In genomic region chr2:61233581-61233980, GRCh38 we compare ENCODE assay signal across 26 cellular contexts.
DNase-seq lines count a peak whose midpoint lies in the region; ATAC-seq and TF ChIP-seq lines count a peak whose summit lies in the region.
"Had no signal": no experiment of that assay in that cellular context is flagged by ENCODE, and none has a peak within 500 bp of the region (broad histone marks: within the 10 kb centered on the region; RNA-seq: fewer than 3 reads in every experiment).

No MANE protein-coding gene starts in this region.

- TF ChIP-seq CTCF in uterus (IDR thresholded peaks at IDR 0.05) = no peak

- no peak overlapping the region for H3K4me3 ChIP-seq in uterus
- H3K4me3 ChIP-seq: gastrocnemius medialis, psoas muscle, sigmoid colon had no signal

- CTCF ChIA-PET in activated naive CD4-positive, alpha-beta T cell treated with anti-CD3 and anti-CD28 coated beads, Interleukin-2, amount 10 ng/mL, durations not matched to agents 7 days and 5 days (lab: Charles Lee) = no interaction called here

- no peak for TF ChIP-seq POLR2A in uterus (IDR thresholded peaks at IDR 0.05)

- intact Hi-C loops in activated T-helper 1 cell treated with anti-CD3 and anti-CD28 coated beads, Interleukin-12 subunit alpha, Interleukin-12 subunit beta, Interleukin-2, Interleukin-4 antibody, amounts not matched to agents 30 ng/mL and 10 ng/mL and 1 ng/mL, durations not matched to agents 14 hours and 24 hours and 36 hours (cut with micrococcal nuclease) = no loop called here
- intact Hi-C loops in uterus (cut with DNase I; ENCODE audit: low total_unique reads) = no loop called here

- H3K27ac ChIP-seq in uterus = no peak overlapping the region
- H3K27ac ChIP-seq: C4-2B, gastrocnemius medialis, psoas muscle, sigmoid colon had no signal

- no peaks in the 10 kb centered on the region for H3K4me1 ChIP-seq in uterus
- H3K4me1 ChIP-seq: Caco-2, gastrocnemius medialis, psoas muscle, sigmoid colon had no signal

- no peaks in the 10 kb centered on the region for H3K9me3 ChIP-seq in uterus
- H3K9me3 ChIP-seq: Caco-2, gastrocnemius medialis, psoas muscle, sigmoid colon had no signal

- H3K9me3 Mint-ChIP-seq in activated naive CD4-positive, alpha-beta T cell treated with anti-CD3 and anti-CD28 coated beads, Interleukin-2, amount 50 U/mL, for 72 hours = no peaks in the 10 kb centered on the region
- H3K9me3 Mint-ChIP-seq in activated naive CD4-positive, alpha-beta T cell treated with anti-CD3 and anti-CD28 coated beads, Interleukin-2, amount 10 ng/mL, durations not matched to agents 7 days and 5 days = no peaks in the 10 kb centered on the region
- no peaks in the 10 kb centered on the region for H3K9me3 Mint-ChIP-seq in activated T-helper 1 cell treated with anti-CD3 and anti-CD28 coated beads, Interleukin-12 subunit alpha, Interleukin-12 subunit beta, Interleukin-2, Interleukin-4 antibody, amounts not matched to agents 30 ng/mL and 10 ng/mL and 1 ng/mL, durations not matched to agents 14 hours and 24 hours and 36 hours
- H3K9me3 Mint-ChIP-seq in stimulated activated effector memory CD8-positive, alpha-beta T cell treated with anti-CD3 and anti-CD28 coated beads, Interleukin-12 subunit alpha, Interleukin-12 subunit beta, amount 100 ng/mL, for 72 hours = no peaks in the 10 kb centered on the region
- H3K9me3 Mint-ChIP-seq: naive thymus-derived CD4-positive, alpha-beta T cell; T-helper 2 cell treated with Interferon-gamma antibody and Interleukin-4, amounts not matched to agents 5 μg/mL and 100 μg/mL, for 36 hours had no signal

- no peak overlapping the region for H3K4me3 Mint-ChIP-seq in activated naive CD4-positive, alpha-beta T cell treated with anti-CD3 and anti-CD28 coated beads, Interleukin-2, amount 10 ng/mL, durations not matched to agents 7 days and 5 days
- no peak overlapping the region for H3K4me3 Mint-ChIP-seq in activated T-helper 1 cell treated with anti-CD3 and anti-CD28 coated beads, Interleukin-12 subunit alpha, Interleukin-12 subunit beta, Interleukin-2, Interleukin-4 antibody, amounts not matched to agents 30 ng/mL and 10 ng/mL and 1 ng/mL, durations not matched to agents 14 hours and 24 hours and 36 hours
- H3K4me3 Mint-ChIP-seq in stimulated activated effector memory CD8-positive, alpha-beta T cell treated with anti-CD3 and anti-CD28 coated beads, Interleukin-12 subunit alpha, Interleukin-12 subunit beta, amount 100 ng/mL, for 72 hours = no peak overlapping the region
- H3K4me3 Mint-ChIP-seq: naive thymus-derived CD4-positive, alpha-beta T cell; T-helper 2 cell treated with Interferon-gamma antibody and Interleukin-4, amounts not matched to agents 5 μg/mL and 100 μg/mL, for 36 hours had no signal

- H3K36me3 Mint-ChIP-seq in activated naive CD4-positive, alpha-beta T cell treated with anti-CD3 and anti-CD28 coated beads, Interleukin-2, amount 50 U/mL, for 72 hours = peaks cover 5 to 23% of the 10 kb centered on the region in 2 donors
- peaks cover 42% of the 10 kb centered on the region for H3K36me3 Mint-ChIP-seq in activated naive CD4-positive, alpha-beta T cell treated with anti-CD3 and anti-CD28 coated beads, Interleukin-2, amount 10 ng/mL, durations not matched to agents 7 days and 5 days
- peaks cover 35% of the 10 kb centered on the region for H3K36me3 Mint-ChIP-seq in activated T-helper 1 cell treated with anti-CD3 and anti-CD28 coated beads, Interleukin-12 subunit alpha, Interleukin-12 subunit beta, Interleukin-2, Interleukin-4 antibody, amounts not matched to agents 30 ng/mL and 10 ng/mL and 1 ng/mL, durations not matched to agents 14 hours and 24 hours and 36 hours (ENCODE audit: low read depth)
- H3K36me3 Mint-ChIP-seq in stimulated activated effector memory CD8-positive, alpha-beta T cell treated with anti-CD3 and anti-CD28 coated beads, Interleukin-12 subunit alpha, Interleukin-12 subunit beta, amount 100 ng/mL, for 72 hours = peaks cover 94% of the 10 kb centered on the region

- DNase-seq in activated CD4-positive, CD25-positive, alpha-beta regulatory T cell treated with anti-CD3 and anti-CD28 coated beads, Interleukin-2, amount 50 U/mL, for 72 hours = no peak
- no peak for DNase-seq in activated naive CD4-positive, alpha-beta T cell treated with anti-CD3 and anti-CD28 coated beads, Interleukin-2, amount 50 U/mL, for 72 hours (ENCODE audit: low spot score in 2 of 2)
- DNase-seq in activated naive CD4-positive, alpha-beta T cell treated with anti-CD3 and anti-CD28 coated beads, Interleukin-2, amount 10 ng/mL, durations not matched to agents 7 days and 5 days = no peak
- DNase-seq in activated T-helper 1 cell treated with anti-CD3 and anti-CD28 coated beads, Interleukin-12 subunit alpha, Interleukin-12 subunit beta, Interleukin-2, Interleukin-4 antibody, amounts not matched to agents 30 ng/mL and 10 ng/mL and 1 ng/mL, durations not matched to agents 14 hours and 24 hours and 36 hours (ENCODE audit: low spot score) = no peak
- DNase-seq in stimulated activated effector memory CD8-positive, alpha-beta T cell treated with anti-CD3 and anti-CD28 coated beads, Interleukin-12 subunit alpha, Interleukin-12 subunit beta, amount 100 ng/mL, for 72 hours (ENCODE audit: low spot score in 2 of 2) = no peak
- DNase-seq in uterus = no peak
- DNase-seq: 8988T; activated CD4-positive, alpha-beta T cell treated with anti-CD3 and anti-CD28 coated beads, Interleukin-2, amount 50 U/mL, for 1 hour; Caco-2; gastrocnemius medialis; Karpas-422; midbrain; naive thymus-derived CD4-positive, alpha-beta T cell; NCI-H1048; NCI-H446; NCI-H82; psoas muscle; SIG-M5; sigmoid colon; stimulated activated CD4-positive, alpha-beta T cell treated with anti-CD3 and anti-CD28 coated beads, Interleukin-12 subunit alpha, Interleukin-12 subunit beta, amount 100 ng/mL, for 4 hours; stimulated activated naive CD4-positive, alpha-beta T cell had no signal

- H3K27me3 Mint-ChIP-seq in activated naive CD4-positive, alpha-beta T cell treated with anti-CD3 and anti-CD28 coated beads, Interleukin-2, amount 10 ng/mL, durations not matched to agents 7 days and 5 days = no peaks in the 10 kb centered on the region
- H3K27me3 Mint-ChIP-seq in activated T-helper 1 cell treated with anti-CD3 and anti-CD28 coated beads, Interleukin-12 subunit alpha, Interleukin-12 subunit beta, Interleukin-2, Interleukin-4 antibody, amounts not matched to agents 30 ng/mL and 10 ng/mL and 1 ng/mL, durations not matched to agents 14 hours and 24 hours and 36 hours (ENCODE audit: insufficient read depth) = no peaks in the 10 kb centered on the region
- H3K27me3 Mint-ChIP-seq: naive thymus-derived CD4-positive, alpha-beta T cell had no signal

- H3K4me1 Mint-ChIP-seq in activated naive CD4-positive, alpha-beta T cell treated with anti-CD3 and anti-CD28 coated beads, Interleukin-2, amount 10 ng/mL, durations not matched to agents 7 days and 5 days = peaks cover 14% of the 10 kb centered on the region
- H3K4me1 Mint-ChIP-seq in activated T-helper 1 cell treated with anti-CD3 and anti-CD28 coated beads, Interleukin-12 subunit alpha, Interleukin-12 subunit beta, Interleukin-2, Interleukin-4 antibody, amounts not matched to agents 30 ng/mL and 10 ng/mL and 1 ng/mL, durations not matched to agents 14 hours and 24 hours and 36 hours (ENCODE audit: low read depth) = peaks cover 17% of the 10 kb centered on the region
- peaks cover 11% of the 10 kb centered on the region for H3K4me1 Mint-ChIP-seq in stimulated activated effector memory CD8-positive, alpha-beta T cell treated with anti-CD3 and anti-CD28 coated beads, Interleukin-12 subunit alpha, Interleukin-12 subunit beta, amount 100 ng/mL, for 72 hours

- no peaks in the 10 kb centered on the region for H3K36me3 ChIP-seq in uterus

- peak overlapping the region in 1 of 2 donors; percentile 67 for H3K27ac Mint-ChIP-seq in activated naive CD4-positive, alpha-beta T cell treated with anti-CD3 and anti-CD28 coated beads, Interleukin-2, amount 50 U/mL, for 72 hours
- no peak overlapping the region for H3K27ac Mint-ChIP-seq in activated naive CD4-positive, alpha-beta T cell treated with anti-CD3 and anti-CD28 coated beads, Interleukin-2, amount 10 ng/mL, durations not matched to agents 7 days and 5 days
- H3K27ac Mint-ChIP-seq in activated T-helper 1 cell treated with anti-CD3 and anti-CD28 coated beads, Interleukin-12 subunit alpha, Interleukin-12 subunit beta, Interleukin-2, Interleukin-4 antibody, amounts not matched to agents 30 ng/mL and 10 ng/mL and 1 ng/mL, durations not matched to agents 14 hours and 24 hours and 36 hours = peak overlapping the region; percentile 18
- peak overlapping the region; percentile 67 for H3K27ac Mint-ChIP-seq in stimulated activated effector memory CD8-positive, alpha-beta T cell treated with anti-CD3 and anti-CD28 coated beads, Interleukin-12 subunit alpha, Interleukin-12 subunit beta, amount 100 ng/mL, for 72 hours

- peak; percentile 44 to 65 for ATAC-seq in activated CD4-positive, CD25-positive, alpha-beta regulatory T cell treated with anti-CD3 and anti-CD28 coated beads, Interleukin-2, amount 50 U/mL, for 24 hours
- peak; percentile 80 to 85 for ATAC-seq in activated naive CD4-positive, alpha-beta T cell treated with anti-CD3 and anti-CD28 coated beads, Interleukin-2, amount 50 U/mL, for 72 hours
- ATAC-seq in stimulated activated effector memory CD8-positive, alpha-beta T cell treated with anti-CD3 and anti-CD28 coated beads, Interleukin-12 subunit alpha, Interleukin-12 subunit beta, amount 100 ng/mL, for 72 hours = peak; percentile 96
- no peak for ATAC-seq in GM21529 (IDR thresholded peaks at IDR 0.05; ENCODE audit: unreplicated experiment)
- ATAC-seq: gastrocnemius medialis; HCT116; naive thymus-derived CD4-positive, alpha-beta T cell had no signal

- no peaks in the 10 kb centered on the region for H3K27me3 ChIP-seq in uterus
- H3K27me3 ChIP-seq: gastrocnemius medialis, sigmoid colon had no signal
